In the genomic region with DNA sequence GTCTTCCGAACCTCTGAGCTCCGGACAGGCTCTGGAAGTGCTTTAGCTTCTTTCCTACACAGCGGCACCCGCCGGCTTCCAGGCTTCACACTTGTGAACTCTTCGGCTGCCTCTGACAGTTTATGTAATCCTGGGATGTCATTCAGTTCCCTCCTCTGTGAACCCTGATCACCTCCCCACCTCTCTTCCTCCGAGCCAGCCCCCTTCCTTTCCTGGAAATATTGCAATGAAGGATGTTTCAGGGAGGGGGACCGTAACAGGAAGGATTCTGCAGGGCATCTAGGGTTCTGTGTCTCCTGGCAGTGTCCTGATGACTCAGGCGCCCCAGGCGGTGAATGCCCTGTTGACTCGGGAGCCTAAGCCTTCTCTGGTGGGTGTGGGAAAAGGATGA, we compare ENCODE assay signal across 8 cellular contexts. TPM values are rescaled to one million over a fixed set of nuclear protein-coding genes. Genes with fewer than 3 reads are reported as not detected.
DNase-seq lines count a peak whose midpoint lies in the region; ATAC-seq and TF ChIP-seq lines count a peak whose summit lies in the region.

A gene (minus strand): TSS at position 95 of the 391 bp plus-strand sequence. CDS start 104 bp downstream, outside the sequence.

- H3K36me3 ChIP-seq in Peyer's patch, result no peaks in the 10 kb centered on the region
- H3K36me3 ChIP-seq in mucosa of descending colon (ENCODE audit: low read depth), result no peaks in the 10 kb centered on the region

- ATAC-seq in GM19043 (IDR thresholded peaks at IDR 0.05; ENCODE audit: low read depth, unreplicated experiment), result peak; percentile 13
- no peak for ATAC-seq in effector memory CD8-positive, alpha-beta T cell (replicated peaks)
- ATAC-seq in mucosa of descending colon, result peak; percentile 59
- ATAC-seq in GM18867 (IDR thresholded peaks at IDR 0.05; ENCODE audit: unreplicated experiment), result no peak

- H3K9me3 ChIP-seq in Peyer's patch (no peaks in the 10 kb centered on the region), mucosa of descending colon (peaks cover 4% of the 10 kb centered on the region)

- H3K4me3 ChIP-seq in Peyer's patch (peak within 1 kb of the TSS; percentile 50 to 71 (median 60)), mucosa of descending colon (peak within 1 kb of the TSS; percentile 27)

- TF ChIP-seq CTCF in Peyer's patch (IDR thresholded peaks at IDR 0.05), result peak in 3 of 6 experiments; percentile 6 to 13 (median 10)
- TF ChIP-seq CTCF in mucosa of descending colon (IDR thresholded peaks at IDR 0.05), result no peak
- TF ChIP-seq CTCF in osteocyte (IDR thresholded peaks at IDR 0.05), result no peak

- H3K27ac ChIP-seq in Peyer's patch, result peak within 1 kb of the TSS; percentile 42 to 74 (median 68)

- peak within 1 kb of the TSS; percentile 85 to 89 for H3K4me3 Mint-ChIP-seq in effector memory CD8-positive, alpha-beta T cell
- no peak within 1 kb of the TSS for H3K4me3 Mint-ChIP-seq in osteocyte (ENCODE audit: unreplicated experiment)

- H3K4me1 ChIP-seq in Peyer's patch (peaks cover 0 to 15% (median 4%) of the 10 kb centered on the region in 4 donors), mucosa of descending colon (ENCODE audit: low read depth) (peaks cover 12% of the 10 kb centered on the region)

- no peaks in the 10 kb centered on the region for H3K9me3 Mint-ChIP-seq in effector memory CD8-positive, alpha-beta T cell
- H3K9me3 Mint-ChIP-seq in osteocyte (ENCODE audit: unreplicated experiment), result no peaks in the 10 kb centered on the region

- peaks cover 11 to 13% of the 10 kb centered on the region in 2 donors for H3K4me1 Mint-ChIP-seq in effector memory CD8-positive, alpha-beta T cell (ENCODE audit: low read depth in 2 of 2)
- no peaks in the 10 kb centered on the region for H3K4me1 Mint-ChIP-seq in osteocyte (ENCODE audit: unreplicated experiment)

- intact Hi-C loops in mucosa of descending colon (cut with DNase I, micrococcal nuclease), result loop anchor here (5.0 to 10.0 kb wide), 3 partner anchors 56 to 88 kb away; a partner anchor contains a TSS

- peak within 1 kb of the TSS; percentile 53 to 69 for H3K27ac Mint-ChIP-seq in effector memory CD8-positive, alpha-beta T cell
- no peak within 1 kb of the TSS for H3K27ac Mint-ChIP-seq in osteocyte (ENCODE audit: unreplicated experiment)

- no peaks in the 10 kb centered on the region for H3K27me3 ChIP-seq in Peyer's patch

- H3K27me3 Mint-ChIP-seq in effector memory CD8-positive, alpha-beta T cell, result peaks cover 0 to 4% of the 10 kb centered on the region in 2 donors
- H3K27me3 Mint-ChIP-seq in osteocyte (ENCODE audit: unreplicated experiment), result no peaks in the 10 kb centered on the region

- TF ChIP-seq POLR2A in Peyer's patch (IDR thresholded peaks at IDR 0.05), result no peak

- DNase-seq in AG08395 (ENCODE audit: low spot score), result peak; percentile 73
- DNase-seq in Peyer's patch, result peak; percentile 26 to 77 (median 71)
- DNase-seq in effector memory CD8-positive, alpha-beta T cell, result peak in 1 of 3 experiments; percentile 12
- DNase-seq in mucosa of descending colon, result peak; percentile 71 to 76 (median 73)
- DNase-seq in cerebellar nuclear complex (lab: John Stamatoyannopoulos, UW), result no peak
- no peak for DNase-seq in osteocyte (ENCODE audit: extremely low spot score, unreplicated experiment)

- peaks cover 5% of the 10 kb centered on the region for H3K36me3 Mint-ChIP-seq in effector memory CD8-positive, alpha-beta T cell (ENCODE audit: insufficient read depth)
- no peaks in the 10 kb centered on the region for H3K36me3 Mint-ChIP-seq in osteocyte (ENCODE audit: unreplicated experiment)

RNA-seq across cellular contexts. Expression of the gene that starts here (rescaled TPM):
- total RNA-seq in Peyer's patch (10 to 100 TPM in 2 of 4 donors, 1 to 10 TPM in 2; 3.3 to 16.0 (median 7.4) TPM), mucosa of descending colon (10 to 100 TPM; 35.8 to 92.8 (median 90.9) TPM), osteocyte (not detected in 2 replicates)

Comparison
In these comparisons a context has a peak if more than half of its experiments do, and no peak if none do; other contexts are left out.
1. DNase-seq: peak in AG08395 (single experiment), Peyer's patch (3 of 3) and mucosa of descending colon (3 of 3); none in cerebellar nuclear complex (0 of 2) and osteocyte (single experiment).
2. ATAC-seq: peak in GM19043 (single experiment) and mucosa of descending colon (single experiment); none in effector memory CD8-positive, alpha-beta T cell (single experiment) and GM18867 (single experiment).